In the genomic region with DNA sequence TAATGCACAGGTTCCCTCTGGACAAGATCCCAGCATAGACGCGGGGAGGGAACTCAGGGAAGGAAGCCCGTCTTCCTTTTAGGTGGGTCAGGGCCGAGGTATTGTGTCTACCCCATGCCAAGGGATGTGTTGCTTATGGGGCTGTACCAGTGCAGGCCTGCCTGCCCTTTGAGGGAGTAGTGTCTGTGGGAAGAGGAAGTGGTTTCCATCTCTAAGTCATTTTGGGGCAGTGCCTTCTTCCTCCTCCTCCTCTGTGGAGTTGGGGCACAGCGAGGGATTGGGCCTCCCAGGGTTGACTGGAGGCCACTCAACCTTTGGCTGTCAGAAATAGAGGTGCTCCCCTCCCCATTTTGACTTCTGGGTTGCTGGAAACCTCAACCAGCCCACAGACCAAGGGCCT, we compare ENCODE assay signal across 12 cellular contexts. TPM values are rescaled to one million over a fixed set of nuclear protein-coding genes. Genes with fewer than 3 reads are reported as not detected.
DNase-seq lines count a peak whose midpoint lies in the region; ATAC-seq, FAIRE-seq and TF ChIP-seq lines count a peak whose summit lies in the region.
"Had no signal": no experiment of that assay in that cellular context is flagged by ENCODE, and none has a peak within 500 bp of the region (broad histone marks: within the 10 kb centered on the region; RNA-seq: fewer than 3 reads in every experiment).

No MANE protein-coding gene starts in this region.

- H3K27me3 ChIP-seq in keratinocyte (ENCODE audit: control insufficient read depth, extremely low read depth, insufficient read depth, low read length) (no peaks in the 10 kb centered on the region), upper lobe of left lung (no peaks in the 10 kb centered on the region), H7 (ENCODE audit: control insufficient read depth, insufficient read depth, low read length) (peaks cover 13% of the 10 kb centered on the region; the same call in 1 of the 2 replicates)
- H3K27me3 ChIP-seq: thyroid gland had no signal

- H3K36me3 ChIP-seq in keratinocyte (ENCODE audit: control insufficient read depth in 2 of 2, extremely low read depth in 1 of 2, insufficient read depth in 2 of 2, low read length in 2 of 2), result peaks cover 0 to 8% of the 10 kb centered on the region in 2 experiments
- H3K36me3 ChIP-seq in upper lobe of left lung, result no peaks in the 10 kb centered on the region
- no peaks in the 10 kb centered on the region for H3K36me3 ChIP-seq in H7 (replicated peaks; ENCODE audit: control insufficient read depth, insufficient read depth, low read length)
- H3K36me3 ChIP-seq: thyroid gland had no signal

- no peaks in the 10 kb centered on the region for H3K9me1 ChIP-seq in keratinocyte (ENCODE audit: control insufficient read depth, extremely low read depth, insufficient read depth, low read length)

- dilution Hi-C loops in keratinocyte (cut with MboI; ENCODE audit: extremely low pct_ligation_motif_present, low sequenced_read_pairs), result no loop called here

- no peak for TF ChIP-seq CTCF in keratinocyte (optimal IDR thresholded peaks at IDR 0.05 in 1 of 3, IDR thresholded peaks at IDR 0.05 in 1 of 3, conservative IDR thresholded peaks at IDR 0.05 in 1 of 3; ENCODE audit: extremely low read depth in 1 of 3, insufficient read depth in 2 of 3, low read length in 3 of 3)
- TF ChIP-seq CTCF in upper lobe of left lung (IDR thresholded peaks at IDR 0.05), result no peak

- H3K4me1 ChIP-seq in keratinocyte (ENCODE audit: control insufficient read depth, extremely low read depth, insufficient read depth, low read length), result peaks cover 33% of the 10 kb centered on the region
- H3K4me1 ChIP-seq in upper lobe of left lung, result peaks cover 69 to 84% (median 78%) of the 10 kb centered on the region in 4 donors

- H3K79me2 ChIP-seq in keratinocyte (ENCODE audit: control insufficient read depth, insufficient read depth, low read length), result peaks cover 29% of the 10 kb centered on the region

- no peaks in the 10 kb centered on the region for H3K9me3 Mint-ChIP-seq in activated naive CD4-positive, alpha-beta T cell treated with anti-CD3 and anti-CD28 coated beads, Interleukin-2, amount 50 U/mL, for 72 hours

- H3K27ac ChIP-seq in keratinocyte (ENCODE audit: control insufficient read depth, insufficient read depth, low read length), result no peak overlapping the region
- peak overlapping the region; percentile 22 to 96 (median 62) for H3K27ac ChIP-seq in upper lobe of left lung
- H3K27ac ChIP-seq: GM23248, thyroid gland had no signal

- H3K27ac Mint-ChIP-seq in activated naive CD4-positive, alpha-beta T cell treated with anti-CD3 and anti-CD28 coated beads, Interleukin-2, amount 50 U/mL, for 72 hours, result peak overlapping the region; percentile 71 to 93

- no peak for TF ChIP-seq EP300 in upper lobe of left lung (IDR thresholded peaks at IDR 0.05)

- peak in 1 of 2 donors; percentile 75 for ATAC-seq in activated naive CD4-positive, alpha-beta T cell treated with anti-CD3 and anti-CD28 coated beads, Interleukin-2, amount 50 U/mL, for 72 hours
- ATAC-seq in upper lobe of left lung (ENCODE audit: low FRiP score in 2 of 2), result no peak
- ATAC-seq in esophagus mucosa, result no peak
- ATAC-seq in HG03432 (IDR thresholded peaks at IDR 0.05; ENCODE audit: unreplicated experiment), result no peak

- H3K36me3 Mint-ChIP-seq in activated naive CD4-positive, alpha-beta T cell treated with anti-CD3 and anti-CD28 coated beads, Interleukin-2, amount 50 U/mL, for 72 hours, result peaks cover 3 to 9% of the 10 kb centered on the region in 2 donors

- FAIRE-seq in keratinocyte (lab: Jason Lieb, UNC), result peak; percentile 32

- 56 to 57% methylated on average over 5 of the region's 5 CpGs for WGBS in upper lobe of left lung, 2 donors

- H3K9me3 ChIP-seq in keratinocyte (ENCODE audit: control insufficient read depth, low read depth, low read length), result no peaks in the 10 kb centered on the region
- no peaks in the 10 kb centered on the region for H3K9me3 ChIP-seq in upper lobe of left lung
- H3K9me3 ChIP-seq: thyroid gland had no signal

- no peak overlapping the region for H2AFZ ChIP-seq in keratinocyte (ENCODE audit: control insufficient read depth, low read length)
- H2AFZ ChIP-seq: GM23248 had no signal

- TF ChIP-seq POLR2A in upper lobe of left lung (IDR thresholded peaks at IDR 0.05), result no peak

- H3K4me2 ChIP-seq in keratinocyte (ENCODE audit: control insufficient read depth, extremely low read depth, insufficient read depth, low read depth, low read length), result no peak overlapping the region

- peaks cover 3% of the 10 kb centered on the region for H4K20me1 ChIP-seq in keratinocyte (ENCODE audit: control insufficient read depth, extremely low read depth, insufficient read depth, low read length)

- no peak for DNase-seq in activated naive CD4-positive, alpha-beta T cell treated with anti-CD3 and anti-CD28 coated beads, Interleukin-2, amount 50 U/mL, for 72 hours (ENCODE audit: low spot score in 2 of 2)
- DNase-seq in activated naive CD4-positive, alpha-beta T cell treated with anti-CD3 and anti-CD28 coated beads, Interleukin-2, amount 50 U/mL, for 16 hours, result no peak
- DNase-seq in UCSD-AML1 (lab: John Stamatoyannopoulos, UW; ENCODE audit: unreplicated experiment), result peak; percentile 55
- DNase-seq in keratinocyte (ENCODE audit: low read depth, low spot score), result no peak
- DNase-seq in upper lobe of left lung, result no peak
- no peak for DNase-seq in H7
- DNase-seq: activated gamma-delta T cell treated with Interleukin-2 at 50 U/mL for 16 hours, GM23248, NCI-H2081 treated with DMSO at 0.1 percent for 48 hours, thyroid gland had no signal

- no peak overlapping the region for H3K4me3 ChIP-seq in keratinocyte (ENCODE audit: control insufficient read depth in 2 of 3, extremely low read depth in 1 of 3, insufficient read depth in 2 of 3, low read depth in 1 of 3, low read length in 3 of 3)
- H3K4me3 ChIP-seq in upper lobe of left lung, result no peak overlapping the region
- H3K4me3 ChIP-seq in H7 (ENCODE audit: insufficient read depth, low read depth, low read length), result no peak overlapping the region
- H3K4me3 ChIP-seq: GM23248, thyroid gland had no signal

- no peak overlapping the region for H3K9ac ChIP-seq in keratinocyte (ENCODE audit: control insufficient read depth, extremely low read depth, insufficient read depth, low read length)
- H3K9ac ChIP-seq: GM23248 had no signal

RNA-seq across cellular contexts. Expression of gene GJD3, which starts 26.5 kb away (rescaled TPM):
- total RNA-seq in activated naive CD4-positive, alpha-beta T cell treated with anti-CD3 and anti-CD28 coated beads, Interleukin-2, amount 50 U/mL, for 72 hours, result not detected
- polyA plus RNA-seq in keratinocyte, result not detected in 3 replicates
- polyA plus RNA-seq in keratinocyte (2011; ENCODE audit: low read depth), result not detected
- polyA plus RNA-seq in keratinocyte (2011; cell fraction: cytosol; rRNA removed), result not detected in 2 replicates
- not detected in 2 replicates for polyA plus RNA-seq in keratinocyte (2011; cell fraction: nucleus; rRNA removed)
- polyA plus RNA-seq in keratinocyte (2012; ENCODE audit: low replicate concordance), result not detected in 2 replicates
- not detected in 3 replicates for polyA minus RNA-seq in keratinocyte
- polyA minus RNA-seq in keratinocyte (2011; cell fraction: cytosol; rRNA and poly(A)+ RNA removed), result not detected
- polyA minus RNA-seq in keratinocyte (2011; cell fraction: nucleus; rRNA and poly(A)+ RNA removed), result not detected in 2 replicates
- total RNA-seq in upper lobe of left lung (1 to 10 TPM in 4 of 6 donors, not detected in 2; 1.7 to 8.4 (median 4.5) TPM), esophagus mucosa (0.28 TPM)
- total RNA-seq in H7 (2014; rRNA removed; shearing (Covaris generic)), result 0.38 and 1.2 TPM in 2 replicates

RNA-seq across cellular contexts. Expression of gene RARA, which starts 29.1 kb away (rescaled TPM):
- 10 to 100 TPM; 21.0 to 23.0 TPM for total RNA-seq in activated naive CD4-positive, alpha-beta T cell treated with anti-CD3 and anti-CD28 coated beads, Interleukin-2, amount 50 U/mL, for 72 hours
- 1.7 to 6.0 TPM (median 3.8 TPM) in 3 replicates for polyA plus RNA-seq in keratinocyte
- polyA plus RNA-seq in keratinocyte (2011; ENCODE audit: low read depth), result 23.1 TPM
- 3.5 and 6.0 TPM in 2 replicates for polyA plus RNA-seq in keratinocyte (2011; cell fraction: cytosol; rRNA removed)
- polyA plus RNA-seq in keratinocyte (2011; cell fraction: nucleus; rRNA removed), result 6.0 and 12.0 TPM in 2 replicates
- 9.2 and 21.5 TPM in 2 replicates for polyA plus RNA-seq in keratinocyte (2012; ENCODE audit: low replicate concordance)
- 4.5 to 20.8 TPM (median 7.1 TPM) in 3 replicates for polyA minus RNA-seq in keratinocyte
- 11.9 TPM for polyA minus RNA-seq in keratinocyte (2011; cell fraction: cytosol; rRNA and poly(A)+ RNA removed)
- 5.9 and 7.8 TPM in 2 replicates for polyA minus RNA-seq in keratinocyte (2011; cell fraction: nucleus; rRNA and poly(A)+ RNA removed)
- total RNA-seq in upper lobe of left lung (10 to 100 TPM; 45.7 to 95.6 (median 85.9) TPM), esophagus mucosa (8.2 TPM)
- total RNA-seq in H7 (2014; rRNA removed; shearing (Covaris generic)), result 19.3 and 22.1 TPM in 2 replicates

RNA-seq across cellular contexts. Expression of gene CDC6, which starts 50.4 kb away (rescaled TPM):
- 10 to 100 TPM; 81.8 to 86.7 TPM for total RNA-seq in activated naive CD4-positive, alpha-beta T cell treated with anti-CD3 and anti-CD28 coated beads, Interleukin-2, amount 50 U/mL, for 72 hours
- 5.5 to 28.0 TPM (median 26.5 TPM) in 3 replicates for polyA plus RNA-seq in keratinocyte
- 1.7 TPM for polyA plus RNA-seq in keratinocyte (2011; ENCODE audit: low read depth)
- 5.8 and 10.9 TPM in 2 replicates for polyA plus RNA-seq in keratinocyte (2011; cell fraction: cytosol; rRNA removed)
- 6.6 and 9.2 TPM in 2 replicates for polyA plus RNA-seq in keratinocyte (2011; cell fraction: nucleus; rRNA removed)
- 1.8 and 16.1 TPM in 2 replicates for polyA plus RNA-seq in keratinocyte (2012; ENCODE audit: low replicate concordance)
- 2.0 to 12.1 TPM (median 2.3 TPM) in 3 replicates for polyA minus RNA-seq in keratinocyte
- 4.8 TPM for polyA minus RNA-seq in keratinocyte (2011; cell fraction: cytosol; rRNA and poly(A)+ RNA removed)
- 3.3 and 9.8 TPM in 2 replicates for polyA minus RNA-seq in keratinocyte (2011; cell fraction: nucleus; rRNA and poly(A)+ RNA removed)
- total RNA-seq in upper lobe of left lung, result 1 to 10 TPM; 1.1 to 5.1 (median 2.3) TPM
- 12.8 TPM for total RNA-seq in esophagus mucosa
- 80.8 and 83.6 TPM in 2 replicates for total RNA-seq in H7 (2014; rRNA removed; shearing (Covaris generic))
